ENCODE assay signal across 8 cellular contexts in genomic region chr1:193185861-193186714, GRCh38. TPM values are rescaled to one million over a fixed set of nuclear protein-coding genes. Genes with fewer than 3 reads are reported as not detected.
DNase-seq lines count a peak whose midpoint lies in the region; ATAC-seq lines count a peak whose summit lies in the region.

TSS of gene B3GALT2 (minus strand) at chr1:193186613. CDS start at chr1:193181562, 5,051 bp downstream.

- DNase-seq in EH (ENCODE audit: low read depth): peak; percentile 61
- DNase-seq in NCI-H2081 treated with DMSO at 0.1 percent for 48 hours (lab: John Stamatoyannopoulos, UW): peak; percentile 83
- DNase-seq in Right ventricle myocardium superior: no peak
- DNase-seq in pons (ENCODE audit: low spot score): peak; percentile 92

- no peaks in the 10 kb centered on the region for H3K9me3 Mint-ChIP-seq in activated T-helper 17 cell treated with anti-CD3 and anti-CD28 coated beads, Interleukin-2, amount 50 U/mL, for 72 hours

- H3K4me1 Mint-ChIP-seq in activated T-helper 17 cell treated with anti-CD3 and anti-CD28 coated beads, Interleukin-2, amount 50 U/mL, for 72 hours: peaks cover 20% of the 10 kb centered on the region

- H3K27ac Mint-ChIP-seq in activated T-helper 17 cell treated with anti-CD3 and anti-CD28 coated beads, Interleukin-2, amount 50 U/mL, for 72 hours: peak within 1 kb of the TSS; percentile 78

- ATAC-seq in activated T-helper 17 cell treated with anti-CD3 and anti-CD28 coated beads, Interleukin-2, amount 50 U/mL, for 72 hours (replicated peaks): peak; percentile 84
- ATAC-seq in Right ventricle myocardium superior (ENCODE audit: poor library complexity) (peak; percentile 75), GM19324 (IDR thresholded peaks at IDR 0.05; ENCODE audit: low FRiP score, unreplicated experiment) (no peak), GM21529 (IDR thresholded peaks at IDR 0.05; ENCODE audit: unreplicated experiment) (no peak), esophagus mucosa (no peak)

- peaks cover 34% of the 10 kb centered on the region for H3K36me3 Mint-ChIP-seq in activated T-helper 17 cell treated with anti-CD3 and anti-CD28 coated beads, Interleukin-2, amount 50 U/mL, for 72 hours (ENCODE audit: low read depth)

- H3K4me3 Mint-ChIP-seq in activated T-helper 17 cell treated with anti-CD3 and anti-CD28 coated beads, Interleukin-2, amount 50 U/mL, for 72 hours: peak within 1 kb of the TSS; percentile 84

- H3K27me3 Mint-ChIP-seq in activated T-helper 17 cell treated with anti-CD3 and anti-CD28 coated beads, Interleukin-2, amount 50 U/mL, for 72 hours: no peaks in the 10 kb centered on the region

- intact Hi-C loops in Right ventricle myocardium superior (cut with DNase I): loop anchor here (5.0 kb wide), 2 partner anchors 221 to 881 kb away; no protein-coding TSS in a partner anchor

RNA-seq across cellular contexts. Expression of gene B3GALT2, which starts in this region (rescaled TPM):
- 1 to 10 TPM; 1.4 to 1.8 TPM for total RNA-seq in activated T-helper 17 cell treated with anti-CD3 and anti-CD28 coated beads, Interleukin-2, amount 50 U/mL, for 72 hours
- 78.4 TPM for total RNA-seq in Right ventricle myocardium superior
- total RNA-seq in esophagus mucosa: 0.04 TPM

Comparison
In these comparisons a context has a peak if more than half of its experiments do, and no peak if none do; other contexts are left out.
1. RNA of gene B3GALT2 (total RNA-seq): 78.4 TPM in Right ventricle myocardium superior (single experiment); 1.4 to 1.8 TPM in activated T-helper 17 cell treated with anti-CD3 and anti-CD28 coated beads, Interleukin-2, amount 50 U/mL, for 72 hours and 0.04 TPM in esophagus mucosa (single experiment); every median in the first group is over 10 times any median in the second.
2. ATAC-seq: peak in activated T-helper 17 cell treated with anti-CD3 and anti-CD28 coated beads, Interleukin-2, amount 50 U/mL, for 72 hours (single experiment) and Right ventricle myocardium superior (single experiment); none in GM19324 (single experiment), GM21529 (single experiment) and esophagus mucosa (single experiment).